ENCODE assay signal across 8 cellular contexts in the genomic region with DNA sequence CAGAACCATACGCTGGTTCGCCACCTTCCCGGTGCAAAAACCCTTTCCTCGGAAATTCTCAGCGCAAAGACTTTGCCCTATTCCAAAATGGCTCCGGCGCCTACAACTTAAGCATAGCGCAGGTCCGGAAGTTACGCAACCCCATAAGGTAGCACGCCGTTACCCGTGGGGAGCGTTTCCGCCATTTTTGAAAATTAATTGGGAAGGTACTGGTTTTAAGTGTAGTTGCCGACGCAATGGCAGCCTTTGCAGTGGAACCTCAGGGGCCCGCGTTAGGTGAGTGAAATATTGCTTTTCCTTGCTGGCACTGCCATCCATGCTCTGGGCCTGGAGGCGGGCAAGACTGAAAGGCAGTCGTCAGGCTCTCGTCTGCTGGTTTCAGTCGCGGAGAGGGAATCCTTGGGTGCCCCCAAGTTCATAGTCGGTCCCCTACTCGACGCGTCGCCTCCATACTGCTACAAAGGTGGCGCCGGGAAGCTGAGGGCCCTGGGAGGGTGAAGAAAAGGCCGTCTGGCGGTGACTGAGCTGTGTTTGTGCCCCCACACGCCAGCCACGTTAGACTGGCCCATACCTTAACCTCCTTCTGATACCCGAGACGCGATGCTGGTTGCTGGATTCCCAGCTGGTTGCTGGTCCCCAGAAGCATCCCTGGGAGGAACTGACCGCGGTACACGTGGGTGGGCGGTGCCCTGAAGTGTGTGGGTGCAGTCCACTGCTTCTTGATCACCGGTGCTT. TPM values are rescaled to one million over a fixed set of nuclear protein-coding genes. Genes with fewer than 3 reads are reported as not detected.
A peak's percentile ranks its signal among the peaks of the same experiment; 100 is the strongest.
DNase-seq lines count a peak whose midpoint lies in the region; ATAC-seq and TF ChIP-seq lines count a peak whose summit lies in the region.

NUP35 (plus strand) TSS at position 222 of the 735 bp plus-strand sequence; CDS start at position 237, 15 bp downstream.

- TF ChIP-seq EP300 in SK-N-SH (IDR thresholded peaks at IDR 0.05; ENCODE audit: borderline replicate concordance in 1 of 2, low read depth in 1 of 2, low read length in 1 of 2) = no peak

- H3F3A ChIP-seq in SK-N-SH (replicated peaks; ENCODE audit: insufficient read depth) = peaks cover 9% of the 10 kb centered on the region

- under 1% methylated on average over 34 of the region's 43 CpGs for WGBS in SK-N-SH (ENCODE audit: low lambda C conversion rate)

- CTCF ChIA-PET in SK-N-SH (lab: Yijun Ruan, JAX) = no interaction called here

- peak within 1 kb of the TSS; percentile 81 to 85 for H3K4me3 ChIP-seq in SK-N-SH (ENCODE audit: low read depth in 2 of 2, low read length in 1 of 2)

- H2AFZ ChIP-seq in SK-N-SH (ENCODE audit: low read depth) = peak within 1 kb of the TSS; percentile 93

- H3K4me1 ChIP-seq in SK-N-SH (ENCODE audit: control insufficient read depth in 1 of 2, insufficient read depth in 2 of 2, low read depth in 1 of 2, low read length in 1 of 2) = peaks cover 4 to 8% of the 10 kb centered on the region in 2 experiments; a peak in 3 of 4 replicates

- DNase-seq in GM04504 (ENCODE audit: low read depth) (peak; percentile 69), NCI-H1048 (lab: John Stamatoyannopoulos, UW) (peak; percentile 78), SK-N-SH (peak; percentile 78), globus pallidus (ENCODE audit: low spot score) (peak; percentile 88), nucleus accumbens (lab: John Stamatoyannopoulos, UW) (peak in 55 of 56 donors; percentile 35 to 94 (median 81))
- peak; percentile 80 for DNase-seq in activated naive CD4-positive, alpha-beta T cell treated with anti-CD3 and anti-CD28 coated beads, Interleukin-2, amount 50 U/mL, for 16 hours

- peak within 1 kb of the TSS; percentile 87 to 98 for H3K27ac ChIP-seq in SK-N-SH (ENCODE audit: low read depth in 2 of 2, low read length in 1 of 2)
- H3K27ac ChIP-seq in temporal lobe (ENCODE audit: low read depth, low read length) = peak within 1 kb of the TSS; percentile 78

- POLR2A ChIA-PET in SK-N-SH (lab: Yijun Ruan, JAX) = interaction anchor here (2.1 kb wide), 1 partner anchor 46 kb away, joined by 13 read pairs; the partner anchor contains the start of gene DUSP19

- H3K27me3 ChIP-seq in SK-N-SH (ENCODE audit: insufficient read depth) = no peaks in the 10 kb centered on the region

- ATAC-seq in HG02571 (IDR thresholded peaks at IDR 0.05; ENCODE audit: unreplicated experiment) = peak; percentile 91

- TF ChIP-seq RAD21 in SK-N-SH (IDR thresholded peaks at IDR 0.05; ENCODE audit: low read length) = no peak

- H3K79me2 ChIP-seq in SK-N-SH (ENCODE audit: insufficient read depth) = peaks cover 47% of the 10 kb centered on the region

- H3K9ac ChIP-seq in SK-N-SH = peak within 1 kb of the TSS; percentile 75

- no peaks in the 10 kb centered on the region for H3K9me2 ChIP-seq in SK-N-SH

- peak within 1 kb of the TSS; percentile 85 for H3K4me2 ChIP-seq in SK-N-SH

- no peak for TF ChIP-seq CTCF in SK-N-SH (IDR thresholded peaks at IDR 0.05)

- peaks cover 0 to 9% of the 10 kb centered on the region in 2 experiments for H3K36me3 ChIP-seq in SK-N-SH (replicated peaks in 1 of 2; ENCODE audit: control insufficient read depth in 1 of 2, insufficient read depth in 2 of 2, low read length in 1 of 2)

- H3K9me3 ChIP-seq in SK-N-SH = no peaks in the 10 kb centered on the region

- H4K20me1 ChIP-seq in SK-N-SH (ENCODE audit: insufficient read depth) = no peaks in the 10 kb centered on the region

TF ChIP-seq in SK-N-SH, 30 proteins besides CTCF, POLR2A, EP300 and RAD21 (continues in another document):
- TF ChIP-seq, protein P1, sequence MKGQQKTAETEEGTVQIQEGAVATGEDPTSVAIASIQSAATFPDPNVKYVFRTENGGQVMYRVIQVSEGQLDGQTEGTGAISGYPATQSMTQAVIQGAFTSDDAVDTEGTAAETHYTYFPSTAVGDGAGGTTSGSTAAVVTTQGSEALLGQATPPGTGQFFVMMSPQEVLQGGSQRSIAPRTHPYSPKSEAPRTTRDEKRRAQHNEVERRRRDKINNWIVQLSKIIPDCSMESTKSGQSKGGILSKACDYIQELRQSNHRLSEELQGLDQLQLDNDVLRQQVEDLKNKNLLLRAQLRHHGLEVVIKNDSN (IDR thresholded peaks at IDR 0.05; ENCODE audit: borderline replicate concordance, low read depth) = peak; percentile 38; the same call in 1 of the 2 replicates
- peak; percentile 1; the same call in 1 of the 2 replicates for TF ChIP-seq RFX5 (IDR thresholded peaks at IDR 0.05; ENCODE audit: low read length)
- no peak for TF ChIP-seq JUND (IDR thresholded peaks at IDR 0.05)
- TF ChIP-seq TAF1 (IDR thresholded peaks at IDR 0.05; ENCODE audit: borderline replicate concordance, low read depth, low read length) = peak; percentile 88
- peak; percentile 99 for TF ChIP-seq MXI1 (IDR thresholded peaks at IDR 0.05; ENCODE audit: low read depth, low read length)
- TF ChIP-seq NRF1 (IDR thresholded peaks at IDR 0.05; ENCODE audit: low read depth, low read length) = peak; percentile 84
- TF ChIP-seq, protein P2, sequence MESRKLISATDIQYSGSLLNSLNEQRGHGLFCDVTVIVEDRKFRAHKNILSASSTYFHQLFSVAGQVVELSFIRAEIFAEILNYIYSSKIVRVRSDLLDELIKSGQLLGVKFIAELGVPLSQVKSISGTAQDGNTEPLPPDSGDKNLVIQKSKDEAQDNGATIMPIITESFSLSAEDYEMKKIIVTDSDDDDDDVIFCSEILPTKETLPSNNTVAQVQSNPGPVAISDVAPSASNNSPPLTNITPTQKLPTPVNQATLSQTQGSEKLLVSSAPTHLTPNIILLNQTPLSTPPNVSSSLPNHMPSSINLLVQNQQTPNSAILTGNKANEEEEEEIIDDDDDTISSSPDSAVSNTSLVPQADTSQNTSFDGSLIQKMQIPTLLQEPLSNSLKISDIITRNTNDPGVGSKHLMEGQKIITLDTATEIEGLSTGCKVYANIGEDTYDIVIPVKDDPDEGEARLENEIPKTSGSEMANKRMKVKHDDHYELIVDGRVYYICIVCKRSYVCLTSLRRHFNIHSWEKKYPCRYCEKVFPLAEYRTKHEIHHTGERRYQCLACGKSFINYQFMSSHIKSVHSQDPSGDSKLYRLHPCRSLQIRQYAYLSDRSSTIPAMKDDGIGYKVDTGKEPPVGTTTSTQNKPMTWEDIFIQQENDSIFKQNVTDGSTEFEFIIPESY (IDR thresholded peaks at IDR 0.05; ENCODE audit: borderline replicate concordance, low read depth) = no peak
- TF ChIP-seq, protein P3, sequence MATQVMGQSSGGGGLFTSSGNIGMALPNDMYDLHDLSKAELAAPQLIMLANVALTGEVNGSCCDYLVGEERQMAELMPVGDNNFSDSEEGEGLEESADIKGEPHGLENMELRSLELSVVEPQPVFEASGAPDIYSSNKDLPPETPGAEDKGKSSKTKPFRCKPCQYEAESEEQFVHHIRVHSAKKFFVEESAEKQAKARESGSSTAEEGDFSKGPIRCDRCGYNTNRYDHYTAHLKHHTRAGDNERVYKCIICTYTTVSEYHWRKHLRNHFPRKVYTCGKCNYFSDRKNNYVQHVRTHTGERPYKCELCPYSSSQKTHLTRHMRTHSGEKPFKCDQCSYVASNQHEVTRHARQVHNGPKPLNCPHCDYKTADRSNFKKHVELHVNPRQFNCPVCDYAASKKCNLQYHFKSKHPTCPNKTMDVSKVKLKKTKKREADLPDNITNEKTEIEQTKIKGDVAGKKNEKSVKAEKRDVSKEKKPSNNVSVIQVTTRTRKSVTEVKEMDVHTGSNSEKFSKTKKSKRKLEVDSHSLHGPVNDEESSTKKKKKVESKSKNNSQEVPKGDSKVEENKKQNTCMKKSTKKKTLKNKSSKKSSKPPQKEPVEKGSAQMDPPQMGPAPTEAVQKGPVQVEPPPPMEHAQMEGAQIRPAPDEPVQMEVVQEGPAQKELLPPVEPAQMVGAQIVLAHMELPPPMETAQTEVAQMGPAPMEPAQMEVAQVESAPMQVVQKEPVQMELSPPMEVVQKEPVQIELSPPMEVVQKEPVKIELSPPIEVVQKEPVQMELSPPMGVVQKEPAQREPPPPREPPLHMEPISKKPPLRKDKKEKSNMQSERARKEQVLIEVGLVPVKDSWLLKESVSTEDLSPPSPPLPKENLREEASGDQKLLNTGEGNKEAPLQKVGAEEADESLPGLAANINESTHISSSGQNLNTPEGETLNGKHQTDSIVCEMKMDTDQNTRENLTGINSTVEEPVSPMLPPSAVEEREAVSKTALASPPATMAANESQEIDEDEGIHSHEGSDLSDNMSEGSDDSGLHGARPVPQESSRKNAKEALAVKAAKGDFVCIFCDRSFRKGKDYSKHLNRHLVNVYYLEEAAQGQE (IDR thresholded peaks at IDR 0.05; ENCODE audit: low read depth, low read length) = peak; percentile 47; the same call in 1 of the 2 replicates
- TF ChIP-seq FOXM1 (IDR thresholded peaks at IDR 0.05; ENCODE audit: low read depth) = peak; percentile 54; the same call in 1 of the 2 replicates
- peak; percentile 99 for TF ChIP-seq YY1 (IDR thresholded peaks at IDR 0.05; ENCODE audit: low read depth)
- TF ChIP-seq, protein P4, sequence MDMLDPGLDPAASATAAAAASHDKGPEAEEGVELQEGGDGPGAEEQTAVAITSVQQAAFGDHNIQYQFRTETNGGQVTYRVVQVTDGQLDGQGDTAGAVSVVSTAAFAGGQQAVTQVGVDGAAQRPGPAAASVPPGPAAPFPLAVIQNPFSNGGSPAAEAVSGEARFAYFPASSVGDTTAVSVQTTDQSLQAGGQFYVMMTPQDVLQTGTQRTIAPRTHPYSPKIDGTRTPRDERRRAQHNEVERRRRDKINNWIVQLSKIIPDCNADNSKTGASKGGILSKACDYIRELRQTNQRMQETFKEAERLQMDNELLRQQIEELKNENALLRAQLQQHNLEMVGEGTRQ (IDR thresholded peaks at IDR 0.05; ENCODE audit: borderline replicate concordance, low read depth, low read length) = no peak
- TF ChIP-seq GABPA (IDR thresholded peaks at IDR 0.05; ENCODE audit: low read depth) = peak; percentile 88
- no peak for TF ChIP-seq IRF3 (IDR thresholded peaks at IDR 0.05; ENCODE audit: low read depth, low read length)
- TF ChIP-seq, protein P5, sequence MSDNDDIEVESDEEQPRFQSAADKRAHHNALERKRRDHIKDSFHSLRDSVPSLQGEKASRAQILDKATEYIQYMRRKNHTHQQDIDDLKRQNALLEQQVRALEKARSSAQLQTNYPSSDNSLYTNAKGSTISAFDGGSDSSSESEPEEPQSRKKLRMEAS (IDR thresholded peaks at IDR 0.05; ENCODE audit: low read depth) = peak; percentile 92

RNA-seq across cellular contexts. Expression of gene NUP35, which starts in this region (rescaled TPM):
- polyA plus RNA-seq in SK-N-SH (2012; rRNA removed) = 9.1 and 11.8 TPM in 2 replicates
- 11.8 and 12.9 TPM in 2 replicates for polyA plus RNA-seq in SK-N-SH (2012; cell fraction: cytosol; rRNA removed)
- 8.5 and 13.5 TPM in 2 replicates for polyA plus RNA-seq in SK-N-SH (2012; cell fraction: nucleus; rRNA removed)
- 35.2 TPM for total RNA-seq in temporal lobe

Comparison
In these comparisons a context has a peak if more than half of its experiments do, and no peak if none do; other contexts are left out.
1. Peak in every context shown above with its lines: DNase-seq, ATAC-seq, H3K4me3 ChIP-seq and H3K27ac ChIP-seq.